24 cellular contexts compared by ENCODE assay signal in genomic region chr5:148681157-148682131, GRCh38. TPM values are rescaled to one million over a fixed set of nuclear protein-coding genes. Genes with fewer than 3 reads are reported as not detected.
"Had no signal": no experiment of that assay in that cellular context is flagged by ENCODE, and none has a peak within 500 bp of the region (broad histone marks: within the 10 kb centered on the region; RNA-seq: fewer than 3 reads in every experiment).

No MANE protein-coding gene starts in this region.

- H3K4me3 ChIP-seq: MG63, SJCRH30 had no signal

- FAIRE-seq: astrocyte had no signal

- H3K27ac ChIP-seq: SJCRH30 had no signal

- H3K36me3 ChIP-seq: MG63, SJCRH30 had no signal

- H3K27me3 ChIP-seq: SJCRH30 had no signal

- DNase-seq: activated CD4-positive, alpha-beta memory T cell treated with anti-CD3 and anti-CD28 coated beads, Interleukin-2, amount 10 ng/mL, durations not matched to agents 7 days and 5 days; activated CD4-positive, alpha-beta T cell treated with anti-CD3 and anti-CD28 coated beads for 36 hours; activated CD4-positive, alpha-beta T cell treated with anti-CD3 and anti-CD28 coated beads, Interleukin-2, amount 50 U/mL, for 1 hour; activated gamma-delta T cell; activated naive CD4-positive, alpha-beta T cell treated with anti-CD3 and anti-CD28 coated beads for 36 hours; activated T-cell treated with anti-CD3 and anti-CD28 coated beads for 4 hours; activated T-cell treated with anti-CD3 and anti-CD28 coated beads, Interleukin-2, amount 50 U/mL, for 48 hours; amygdala; MG63; MV-4-11; NCI-H1105; NCI-H1436; NCI-H1694 treated with DMSO at 0.1 percent for 48 hours; NCI-H2029 treated with DMSO at 0.1 percent for 48 hours; NCI-H510A treated with DMSO at 0.1 percent for 48 hours; NCI-H69; Right ventricle myocardium superior; RPMI8226; SJCRH30 had no signal

- H3K9me3 ChIP-seq: MG63, SJCRH30 had no signal

- H3K4me1 ChIP-seq: SJCRH30 had no signal

- ATAC-seq: activated CD4-positive, alpha-beta T cell treated with anti-CD3 and anti-CD28 coated beads for 36 hours; activated T-helper 17 cell treated with anti-CD3 and anti-CD28 coated beads, Interleukin-2, amount 50 U/mL, for 72 hours; Panc1 had no signal

RNA-seq across cellular contexts. Expression of gene HTR4, which starts 27.1 kb away (rescaled TPM):
- total RNA-seq: activated CD4-positive, alpha-beta memory T cell treated with anti-CD3 and anti-CD28 coated beads, Interleukin-2, amount 10 ng/mL, durations not matched to agents 7 days and 5 days; activated CD4-positive, alpha-beta T cell treated with anti-CD3 and anti-CD28 coated beads for 36 hours; activated CD8-positive, alpha-beta memory T cell treated with anti-CD3 and anti-CD28 coated beads for 36 hours; activated naive CD4-positive, alpha-beta T cell treated with anti-CD3 and anti-CD28 coated beads for 36 hours; activated T-helper 17 cell treated with anti-CD3 and anti-CD28 coated beads, Interleukin-2, amount 50 U/mL, for 72 hours; astrocyte; OCI-LY7 had no signal
